9 cellular contexts compared by ENCODE assay signal in the genomic region with DNA sequence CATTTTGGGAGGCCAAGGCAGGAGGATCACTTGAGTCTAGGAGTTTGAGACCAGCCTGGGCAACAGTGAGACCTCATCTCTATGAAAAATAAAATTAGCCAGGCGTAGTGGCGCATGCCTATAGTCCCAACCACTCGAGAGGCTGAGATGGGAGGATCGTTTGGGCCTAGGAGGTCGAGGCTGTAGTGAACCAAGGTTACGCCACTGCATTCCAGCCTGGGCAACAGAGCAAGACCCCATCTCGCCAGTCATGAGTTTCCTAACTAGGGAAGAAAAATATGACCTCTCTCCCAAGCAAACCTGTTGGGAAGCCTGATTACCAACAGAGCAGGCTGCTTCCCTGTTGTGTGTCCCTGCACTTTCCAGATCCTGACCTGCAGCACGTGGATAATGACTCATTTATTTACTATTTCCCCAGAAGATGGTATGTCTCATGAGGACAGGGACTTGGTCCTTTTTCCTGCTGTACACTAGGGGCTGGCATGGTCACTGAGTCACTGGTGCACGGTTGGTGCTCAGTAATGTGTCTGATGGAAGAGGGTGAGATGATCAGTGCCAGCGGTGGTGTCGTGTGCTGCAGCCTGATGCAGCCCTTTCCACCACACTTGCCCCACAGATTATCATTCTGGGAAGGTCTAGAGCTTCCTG. TPM values are rescaled to one million over a fixed set of nuclear protein-coding genes. Genes with fewer than 3 reads are reported as not detected.
A peak's percentile ranks its signal among the peaks of the same experiment; 100 is the strongest.
DNase-seq lines count a peak whose midpoint lies in the region; ATAC-seq and TF ChIP-seq lines count a peak whose summit lies in the region.
"Had no signal": no experiment of that assay in that cellular context is flagged by ENCODE, and none has a peak within 500 bp of the region (broad histone marks: within the 10 kb centered on the region; RNA-seq: fewer than 3 reads in every experiment).

No MANE protein-coding gene starts in this region.

- peak overlapping the region; percentile 82 for H3K4ac ChIP-seq in IMR-90 (ENCODE audit: low read depth, low read length)

- no peak for TF ChIP-seq RAD21 in IMR-90 (IDR thresholded peaks at IDR 0.05; ENCODE audit: low read length)

- POLR2A ChIA-PET in IMR-90 (lab: Charles Lee; ENCODE audit: unreplicated experiment) = no interaction called here

- H3K27ac ChIP-seq in IMR-90 (ENCODE audit: insufficient read depth, low read length) (peak overlapping the region; percentile 99), breast epithelium (peak overlapping the region; percentile 93 to 96), substantia nigra (ENCODE audit: low read depth, low read length, poor library complexity, severe bottlenecking) (peak overlapping the region; percentile 90)

- peak overlapping the region; percentile 46 for H4K91ac ChIP-seq in IMR-90 (ENCODE audit: insufficient read depth, low read depth, low read length)

- in situ Hi-C loops in IMR-90 (cut with MboI; ENCODE audit: low sequenced_read_pairs) = no loop called here
- in situ Hi-C loops in GM13977 (cut with MboI; ENCODE audit: low pct_unique_long_range_greater_than_20kb, low sequenced_read_pairs, unreplicated experiment) = no loop called here

- peak overlapping the region; percentile 97 for H4K5ac ChIP-seq in IMR-90 (ENCODE audit: low read depth, low read length)

- TF ChIP-seq CTCF in IMR-90 (conservative IDR thresholded peaks at IDR 0.05; ENCODE audit: low read depth, low read length) = no peak
- TF ChIP-seq CTCF in breast epithelium (IDR thresholded peaks at IDR 0.05) = no peak
- no peak for TF ChIP-seq CTCF in GM13977 (IDR thresholded peaks at IDR 0.05; ENCODE audit: extremely low read depth, insufficient read depth, missing control alignments)

- H4K8ac ChIP-seq in IMR-90 (ENCODE audit: low read depth in 2 of 2, low read length in 2 of 2) = peak overlapping the region; percentile 3 to 90; a peak in 2 of 4 replicates

- peak overlapping the region; percentile 94 for H2AK9ac ChIP-seq in IMR-90 (replicated peaks; ENCODE audit: low read depth, low read length, poor library complexity)

- CTCF ChIA-PET in IMR-90 (lab: Yijun Ruan, JAX) = no interaction called here

- H3K9me1 ChIP-seq in IMR-90 (ENCODE audit: insufficient read depth, low read length) = peaks cover 31% of the 10 kb centered on the region

- no peak overlapping the region for H3K4me2 ChIP-seq in IMR-90 (ENCODE audit: low read depth, low read length)

- H3K36me3 ChIP-seq in IMR-90 (ENCODE audit: control insufficient read depth, insufficient read depth, low read length) (peaks cover 60% of the 10 kb centered on the region), breast epithelium (peaks cover 4% of the 10 kb centered on the region)

- H3K9ac ChIP-seq in IMR-90 (ENCODE audit: low read depth, low read length) = no peak overlapping the region; the same call in 1 of the 2 replicates

- H3K4me1 ChIP-seq in IMR-90 (ENCODE audit: control insufficient read depth, insufficient read depth, low read length) (peaks cover 35% of the 10 kb centered on the region), breast epithelium (peaks cover 17 to 31% of the 10 kb centered on the region in 2 donors)

- H2BK15ac ChIP-seq in IMR-90 (ENCODE audit: low read depth, low read length) = peak overlapping the region; percentile 83; the same call in 1 of the 3 replicates

- no TSS peak for BruUV-seq in IMR-90 (replicated peaks; lab: Mats Ljungman, UMichigan)

- H3K14ac ChIP-seq in IMR-90 (replicated peaks; ENCODE audit: low read depth, low read length) = peak overlapping the region; percentile 73

- H3K9me3 ChIP-seq in IMR-90 (ENCODE audit: control insufficient read depth, insufficient read depth, low read length) (0 out of 2 replicates have a peak, but pooled peaks cover 2% of the 10 kb centered on the region), breast epithelium (no peaks in the 10 kb centered on the region)

- peaks cover 32 to 72% of the 10 kb centered on the region in 2 experiments for H3K79me1 ChIP-seq in IMR-90 (ENCODE audit: low read depth in 1 of 2, low read length in 2 of 2)

- no peak for ATAC-seq in IMR-90 (ENCODE audit: low read depth)

- dilution Hi-C loops in IMR-90 (cut with HindIII; ENCODE audit: low sequenced_read_pairs, unreplicated experiment) = no loop called here

- H2BK20ac ChIP-seq in IMR-90 (ENCODE audit: low read depth, low read length) = peak overlapping the region; percentile 79; the same call in 1 of the 2 replicates

- H3K27me3 ChIP-seq in IMR-90 (ENCODE audit: control insufficient read depth, insufficient read depth, low read length) = no peaks in the 10 kb centered on the region
- H3K27me3 ChIP-seq in breast epithelium = no peaks in the 10 kb centered on the region

- peak overlapping the region; percentile 79 for H3K23ac ChIP-seq in IMR-90 (ENCODE audit: low read depth, low read length)

- H3K4me3 ChIP-seq in IMR-90 (ENCODE audit: insufficient read depth, low read depth, low read length) (no peak overlapping the region), breast epithelium (peak overlapping the region in 1 of 3 donors; percentile 2)

- peaks cover 5% of the 10 kb centered on the region for H4K20me1 ChIP-seq in IMR-90 (ENCODE audit: insufficient read depth, low read length)

- peak overlapping the region; percentile 85 for H2BK5ac ChIP-seq in IMR-90 (ENCODE audit: low read depth, low read length, poor library complexity, severe bottlenecking)

- H2BK120ac ChIP-seq in IMR-90 (ENCODE audit: low read depth, low read length) = peak overlapping the region; percentile 83

- H2AFZ ChIP-seq in IMR-90 (replicated peaks; ENCODE audit: low read length, poor library complexity) = no peak overlapping the region

- peak overlapping the region; percentile 99 for H2AK5ac ChIP-seq in IMR-90 (ENCODE audit: low read depth, low read length)

- H3K18ac ChIP-seq in IMR-90 (ENCODE audit: low read depth, low read length) = peak overlapping the region; percentile 94

- H3K56ac ChIP-seq in IMR-90 (ENCODE audit: extremely low read depth, insufficient read depth, low read length) = no peak overlapping the region

- WGBS in IMR-90 (ENCODE audit: extremely low coverage in 2 of 2, insufficient read length in 1 of 2), 2 experiments = 100% methylated on average over 1 of the region's 11 CpGs; no CpG with 5 or more reads in 1 of the 2 experiments

- intact Hi-C loops in IMR-90 (cut with micrococcal nuclease) (loop anchor here (2.0 kb wide), 2 partner anchors 31 to 41 kb away; partner anchors contain the start of genes NMT1 and PLCD3), breast epithelium (cut with DNase I; ENCODE audit: low total_unique reads) (no loop called here)

- peak; percentile 36 for DNase-seq in IMR-90
- no peak for DNase-seq in breast epithelium (ENCODE audit: low spot score in 2 of 2)
- peak; percentile 47 for DNase-seq in kidney tubule cell (ENCODE audit: low spot score)
- DNase-seq in substantia nigra (lab: John Stamatoyannopoulos, UW) = no peak
- DNase-seq in retina = no peak
- DNase-seq in GM13977 (ENCODE audit: low spot score) = no peak
- DNase-seq in NOMO-1 treated with dmso at 0.1 percent for 144 hours (lab: John Stamatoyannopoulos, UW; ENCODE audit: unreplicated experiment) = no peak
- DNase-seq in NCI-H526 (lab: John Stamatoyannopoulos, UW) = no peak
- DNase-seq: naive B cell had no signal

- TF ChIP-seq POLR2A in IMR-90 (IDR thresholded peaks at IDR 0.05; ENCODE audit: low read depth, low read length) = no peak
- no peak for TF ChIP-seq POLR2A in breast epithelium (IDR thresholded peaks at IDR 0.05)

TF ChIP-seq in IMR-90, 13 proteins besides CTCF, POLR2A, EP300 and RAD21:
- TF ChIP-seq USF2 (IDR thresholded peaks at IDR 0.05; ENCODE audit: low read depth, low read length) (peak; percentile 48; the same call in 1 of the 2 replicates), RFX5 (IDR thresholded peaks at IDR 0.05; ENCODE audit: low read depth, low read length) (no peak), BHLHE40 (IDR thresholded peaks at IDR 0.05; ENCODE audit: low read depth, low read length) (peak; percentile 55; the same call in 1 of the 2 replicates)

RNA-seq across cellular contexts. Expression of gene NMT1, which starts 30.8 kb away (rescaled TPM):
- total RNA-seq in IMR-90 (2012; rRNA removed) (57.5 and 60.6 TPM in 2 replicates), breast epithelium (100 to 1,000 TPM in 1 of 3 donors, 10 to 100 TPM in 2; 81.9 to 130 (median 84.0) TPM)
- polyA plus RNA-seq in IMR-90 (2012; rRNA removed) = 36.0 and 38.0 TPM in 2 replicates
- polyA plus RNA-seq in IMR-90 (2012; cell fraction: cytosol; rRNA removed) = 21.3 and 29.7 TPM in 2 replicates
- 26.3 and 44.4 TPM in 2 replicates for polyA plus RNA-seq in IMR-90 (2012; cell fraction: nucleus; rRNA removed; ENCODE audit: low replicate concordance)

RNA-seq across cellular contexts. Expression of gene PLCD3, which starts 40.4 kb away (rescaled TPM):
- 5.3 and 5.6 TPM in 2 replicates for total RNA-seq in IMR-90 (2012; rRNA removed)
- 36.6 and 39.0 TPM in 2 replicates for polyA plus RNA-seq in IMR-90 (2012; rRNA removed)
- polyA plus RNA-seq in IMR-90 (2012; cell fraction: cytosol; rRNA removed) = 14.8 and 45.8 TPM in 2 replicates
- 35.9 and 73.0 TPM in 2 replicates for polyA plus RNA-seq in IMR-90 (2012; cell fraction: nucleus; rRNA removed; ENCODE audit: low replicate concordance)
- total RNA-seq in breast epithelium = 10 to 100 TPM; 30.8 to 62.2 (median 41.1) TPM

RNA-seq across cellular contexts. Expression of gene DCAKD, which starts 40.5 kb away (rescaled TPM):
- total RNA-seq in IMR-90 (2012; rRNA removed) (42.5 and 47.9 TPM in 2 replicates), breast epithelium (10 to 100 TPM; 44.0 to 76.8 (median 48.2) TPM)
- polyA plus RNA-seq in IMR-90 (2012; rRNA removed) = 31.3 and 32.3 TPM in 2 replicates
- 24.2 and 46.9 TPM in 2 replicates for polyA plus RNA-seq in IMR-90 (2012; cell fraction: cytosol; rRNA removed)
- 30.5 and 63.2 TPM in 2 replicates for polyA plus RNA-seq in IMR-90 (2012; cell fraction: nucleus; rRNA removed; ENCODE audit: low replicate concordance)

RNA-seq across cellular contexts. Expression of gene ACBD4, which starts 43.6 kb away (rescaled TPM):
- total RNA-seq in IMR-90 (2012; rRNA removed) (1.7 and 2.3 TPM in 2 replicates), breast epithelium (10 to 100 TPM; 13.8 to 28.8 (median 15.7) TPM)
- polyA plus RNA-seq in IMR-90 (2012; rRNA removed) = 5.7 and 6.1 TPM in 2 replicates
- 4.5 and 5.5 TPM in 2 replicates for polyA plus RNA-seq in IMR-90 (2012; cell fraction: cytosol; rRNA removed)
- polyA plus RNA-seq in IMR-90 (2012; cell fraction: nucleus; rRNA removed; ENCODE audit: low replicate concordance) = 29.9 and 39.6 TPM in 2 replicates

RNA-seq across cellular contexts. Expression of gene HEXIM1, which starts 56.4 kb away (rescaled TPM):
- total RNA-seq in IMR-90 (2012; rRNA removed) (5.9 and 8.6 TPM in 2 replicates), breast epithelium (10 to 100 TPM; 21.3 to 35.6 (median 33.4) TPM)
- 14.5 TPM in 2 replicates for polyA plus RNA-seq in IMR-90 (2012; rRNA removed)
- 13.5 and 13.8 TPM in 2 replicates for polyA plus RNA-seq in IMR-90 (2012; cell fraction: cytosol; rRNA removed)
- 8.5 and 12.5 TPM in 2 replicates for polyA plus RNA-seq in IMR-90 (2012; cell fraction: nucleus; rRNA removed; ENCODE audit: low replicate concordance)

Comparison
In these comparisons a context has a peak if more than half of its experiments do, and no peak if none do; other contexts are left out.
1. DNase-seq: peak in IMR-90 (single experiment) and kidney tubule cell (single experiment); none in breast epithelium (0 of 2), substantia nigra (0 of 49), retina (single experiment), GM13977 (single experiment), NOMO-1 treated with dmso at 0.1 percent for 144 hours (single experiment) and NCI-H526 (0 of 2).
2. Peak in every context shown above with its lines, with median percentiles within 50 percentile points of each other: H3K27ac ChIP-seq.